Comparison of ENCODE assay signal across 1 cellular context in the genomic region with DNA sequence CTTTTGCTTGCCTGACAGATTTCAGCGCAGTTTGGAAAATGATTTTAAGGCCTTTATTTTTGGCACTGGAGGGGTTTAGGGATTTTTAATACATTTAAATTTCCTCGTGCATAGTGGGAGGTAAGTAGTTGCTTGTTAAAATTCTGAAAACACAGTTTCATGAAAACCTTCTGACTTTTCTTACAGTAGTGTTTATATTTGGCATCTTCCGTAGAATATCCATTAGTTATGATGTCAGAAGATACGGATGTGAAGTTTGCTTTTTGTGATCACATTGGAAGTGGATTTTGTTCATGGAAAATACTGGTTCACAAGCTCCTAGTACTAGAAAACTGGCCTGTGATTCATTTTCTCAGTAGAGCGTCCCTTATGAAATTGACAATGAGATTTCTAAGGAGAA.
TF ChIP-seq lines count a peak whose summit lies in the region.

No MANE protein-coding gene starts in this region.

TF ChIP-seq in endothelial cell of umbilical vein, 7 proteins besides CTCF, POLR2A, EP300 and RAD21 (continued from another document):
- TF ChIP-seq EZH2 (IDR thresholded peaks at IDR 0.05; ENCODE audit: borderline replicate concordance, low read depth, low read length, severe bottlenecking): no peak
- TF ChIP-seq GATA2 (IDR thresholded peaks at IDR 0.05; ENCODE audit: insufficient read depth, insufficient read length, low read depth, low read length): no peak
- TF ChIP-seq JUN (IDR thresholded peaks at IDR 0.05; ENCODE audit: borderline replicate concordance, insufficient read depth, insufficient read length, low read depth): no peak
- TF ChIP-seq MYC (IDR thresholded peaks at IDR 0.05; ENCODE audit: low read depth, low read length): no peak
- TF ChIP-seq, protein P1, sequence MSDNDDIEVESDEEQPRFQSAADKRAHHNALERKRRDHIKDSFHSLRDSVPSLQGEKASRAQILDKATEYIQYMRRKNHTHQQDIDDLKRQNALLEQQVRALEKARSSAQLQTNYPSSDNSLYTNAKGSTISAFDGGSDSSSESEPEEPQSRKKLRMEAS (IDR thresholded peaks at IDR 0.05; ENCODE audit: insufficient read depth, insufficient read length): no peak
